Comparison of ENCODE assay signal across 1 cellular context in the genomic region with DNA sequence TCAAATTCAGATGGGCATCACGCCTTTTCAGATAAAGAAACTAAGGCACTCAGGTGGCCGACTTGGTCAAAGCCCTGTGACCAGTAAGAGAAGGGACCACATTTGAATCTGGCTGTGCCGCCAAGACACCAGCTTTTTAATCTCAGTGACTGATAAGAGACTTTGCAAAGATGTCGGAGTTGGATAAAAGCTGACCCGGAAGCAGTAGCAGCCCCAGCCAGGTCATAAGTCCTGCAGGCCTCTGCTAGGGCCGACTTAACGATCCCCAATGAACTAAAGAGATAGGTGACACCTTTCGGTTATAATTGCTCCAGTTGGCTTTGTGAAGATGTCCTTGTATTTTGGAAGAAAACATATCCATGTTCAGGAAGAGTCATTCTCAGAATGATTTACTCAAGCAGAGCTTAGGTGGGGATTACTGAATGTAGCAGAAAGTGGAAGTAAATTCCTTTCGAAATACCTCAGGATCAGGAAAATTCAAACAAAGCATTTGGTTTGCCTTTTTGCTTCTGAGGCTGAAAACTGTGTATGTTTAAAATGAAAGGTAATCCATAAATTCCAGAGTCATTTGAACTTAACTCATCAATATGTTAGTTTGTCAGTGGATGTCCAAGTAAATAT.
TF ChIP-seq lines count a peak whose summit lies in the region.

No MANE protein-coding gene starts in this region.

TF ChIP-seq in IMR-90, 13 proteins besides CTCF, POLR2A, EP300 and RAD21:
- no peak for TF ChIP-seq MAFK (IDR thresholded peaks at IDR 0.05; ENCODE audit: low read depth, low read length)
- TF ChIP-seq, protein P1, sequence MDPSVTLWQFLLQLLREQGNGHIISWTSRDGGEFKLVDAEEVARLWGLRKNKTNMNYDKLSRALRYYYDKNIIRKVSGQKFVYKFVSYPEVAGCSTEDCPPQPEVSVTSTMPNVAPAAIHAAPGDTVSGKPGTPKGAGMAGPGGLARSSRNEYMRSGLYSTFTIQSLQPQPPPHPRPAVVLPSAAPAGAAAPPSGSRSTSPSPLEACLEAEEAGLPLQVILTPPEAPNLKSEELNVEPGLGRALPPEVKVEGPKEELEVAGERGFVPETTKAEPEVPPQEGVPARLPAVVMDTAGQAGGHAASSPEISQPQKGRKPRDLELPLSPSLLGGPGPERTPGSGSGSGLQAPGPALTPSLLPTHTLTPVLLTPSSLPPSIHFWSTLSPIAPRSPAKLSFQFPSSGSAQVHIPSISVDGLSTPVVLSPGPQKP (IDR thresholded peaks at IDR 0.05; ENCODE audit: borderline replicate concordance, low read depth, low read length): no peak
- TF ChIP-seq MXI1 (IDR thresholded peaks at IDR 0.05; ENCODE audit: borderline replicate concordance, low read depth, low read length): no peak
- TF ChIP-seq RFX5 (IDR thresholded peaks at IDR 0.05; ENCODE audit: low read depth, low read length): no peak
- TF ChIP-seq SMC3 (IDR thresholded peaks at IDR 0.05; ENCODE audit: low read depth, low read length): no peak
- TF ChIP-seq FOS (IDR thresholded peaks at IDR 0.05; ENCODE audit: low read depth, low read length): no peak
- no peak for TF ChIP-seq CHD1 (IDR thresholded peaks at IDR 0.05; ENCODE audit: low read depth, low read length)
